ENCODE assay signal across 15 cellular contexts in genomic region chr5:72377920-72378635, GRCh38. TPM values are rescaled to one million over a fixed set of nuclear protein-coding genes. Genes with fewer than 3 reads are reported as not detected.
DNase-seq lines count a peak whose midpoint lies in the region; ATAC-seq and TF ChIP-seq lines count a peak whose summit lies in the region.
"Had no signal": no experiment of that assay in that cellular context is flagged by ENCODE, and none has a peak within 500 bp of the region (broad histone marks: within the 10 kb centered on the region; RNA-seq: fewer than 3 reads in every experiment).

No MANE protein-coding gene starts in this region.

- no peak for ATAC-seq in stimulated activated effector memory CD8-positive, alpha-beta T cell treated with anti-CD3 and anti-CD28 coated beads, Interleukin-12 subunit alpha, Interleukin-12 subunit beta, amount 100 ng/mL, for 72 hours
- ATAC-seq in activated CD4-positive, alpha-beta T cell treated with anti-CD3 and anti-CD28 coated beads for 36 hours, result no peak
- ATAC-seq: GM23338 had no signal

- H3K27me3 ChIP-seq in adipocyte (replicated peaks; ENCODE audit: control insufficient read depth, insufficient read depth, low read length), result no peaks in the 10 kb centered on the region
- H3K27me3 ChIP-seq in skeletal muscle tissue (ENCODE audit: control insufficient read depth in 3 of 3, insufficient read depth in 3 of 3, low read length in 3 of 3), result no peaks in the 10 kb centered on the region
- H3K27me3 ChIP-seq: body of pancreas had no signal

- peaks cover 13% of the 10 kb centered on the region; the same call in 1 of the 2 replicates for H3K9me3 Mint-ChIP-seq in HFFc6
- no peaks in the 10 kb centered on the region for H3K9me3 Mint-ChIP-seq in activated naive CD4-positive, alpha-beta T cell treated with anti-CD3 and anti-CD28 coated beads for 36 hours
- H3K9me3 Mint-ChIP-seq in stimulated activated effector memory CD8-positive, alpha-beta T cell treated with anti-CD3 and anti-CD28 coated beads, Interleukin-12 subunit alpha, Interleukin-12 subunit beta, amount 100 ng/mL, for 72 hours, result no peaks in the 10 kb centered on the region
- no peaks in the 10 kb centered on the region for H3K9me3 Mint-ChIP-seq in activated CD4-positive, alpha-beta T cell treated with anti-CD3 and anti-CD28 coated beads for 36 hours (ENCODE audit: low read depth)
- H3K9me3 Mint-ChIP-seq: GM23338 had no signal

- H3K36me3 ChIP-seq in adipocyte (ENCODE audit: control insufficient read depth, insufficient read depth, low read length, severe bottlenecking) (no peaks in the 10 kb centered on the region), skeletal muscle tissue (ENCODE audit: control insufficient read depth in 3 of 3, insufficient read depth in 3 of 3, low read length in 3 of 3) (no peaks in the 10 kb centered on the region)

- intact Hi-C loops in activated naive CD4-positive, alpha-beta T cell treated with anti-CD3 and anti-CD28 coated beads for 36 hours (cut with micrococcal nuclease), result no loop called here
- intact Hi-C loops in activated CD4-positive, alpha-beta T cell treated with anti-CD3 and anti-CD28 coated beads for 36 hours (cut with DNase I, micrococcal nuclease), result no loop called here

- H3K27me3 Mint-ChIP-seq in HFFc6 (ENCODE audit: insufficient read depth), result no peaks in the 10 kb centered on the region
- peaks cover 3% of the 10 kb centered on the region for H3K27me3 Mint-ChIP-seq in activated naive CD4-positive, alpha-beta T cell treated with anti-CD3 and anti-CD28 coated beads for 36 hours (ENCODE audit: low read depth)
- peaks cover 4% of the 10 kb centered on the region for H3K27me3 Mint-ChIP-seq in activated CD4-positive, alpha-beta T cell treated with anti-CD3 and anti-CD28 coated beads for 36 hours

- peak overlapping the region; percentile 85 for H3K27ac Mint-ChIP-seq in HFFc6
- H3K27ac Mint-ChIP-seq in activated naive CD4-positive, alpha-beta T cell treated with anti-CD3 and anti-CD28 coated beads for 36 hours, result no peak overlapping the region
- H3K27ac Mint-ChIP-seq in stimulated activated effector memory CD8-positive, alpha-beta T cell treated with anti-CD3 and anti-CD28 coated beads, Interleukin-12 subunit alpha, Interleukin-12 subunit beta, amount 100 ng/mL, for 72 hours, result no peak overlapping the region
- H3K27ac Mint-ChIP-seq in activated CD4-positive, alpha-beta T cell treated with anti-CD3 and anti-CD28 coated beads for 36 hours, result no peak overlapping the region
- H3K27ac Mint-ChIP-seq: GM23338 had no signal

- no peak overlapping the region for H3K4me3 Mint-ChIP-seq in HFFc6
- no peak overlapping the region for H3K4me3 Mint-ChIP-seq in activated naive CD4-positive, alpha-beta T cell treated with anti-CD3 and anti-CD28 coated beads for 36 hours
- H3K4me3 Mint-ChIP-seq in stimulated activated effector memory CD8-positive, alpha-beta T cell treated with anti-CD3 and anti-CD28 coated beads, Interleukin-12 subunit alpha, Interleukin-12 subunit beta, amount 100 ng/mL, for 72 hours, result no peak overlapping the region
- no peak overlapping the region for H3K4me3 Mint-ChIP-seq in activated CD4-positive, alpha-beta T cell treated with anti-CD3 and anti-CD28 coated beads for 36 hours
- H3K4me3 Mint-ChIP-seq: GM23338 had no signal

- H3K9ac ChIP-seq in adipocyte (ENCODE audit: low read length) (peak overlapping the region; percentile 64), skeletal muscle tissue (ENCODE audit: low read depth in 1 of 3, low read length in 3 of 3) (peak overlapping the region in 1 of 3 donors; percentile 3)

- TF ChIP-seq CTCF in HFFc6 (IDR thresholded peaks at IDR 0.05), result no peak
- no peak for TF ChIP-seq CTCF in fibroblast of villous mesenchyme (IDR thresholded peaks at IDR 0.05; ENCODE audit: insufficient read depth, low read depth, low read length)
- TF ChIP-seq CTCF in GM13977 (IDR thresholded peaks at IDR 0.05; ENCODE audit: extremely low read depth, insufficient read depth, missing control alignments), result no peak

- in situ Hi-C loops in GM13977 (cut with MboI; ENCODE audit: low pct_unique_long_range_greater_than_20kb, low sequenced_read_pairs, unreplicated experiment), result no loop called here

- peaks cover 12% of the 10 kb centered on the region; the same call in 1 of the 2 replicates for H3K36me3 Mint-ChIP-seq in HFFc6 (ENCODE audit: low read depth)
- H3K36me3 Mint-ChIP-seq in activated naive CD4-positive, alpha-beta T cell treated with anti-CD3 and anti-CD28 coated beads for 36 hours (ENCODE audit: low read depth), result no peaks in the 10 kb centered on the region
- no peaks in the 10 kb centered on the region for H3K36me3 Mint-ChIP-seq in stimulated activated effector memory CD8-positive, alpha-beta T cell treated with anti-CD3 and anti-CD28 coated beads, Interleukin-12 subunit alpha, Interleukin-12 subunit beta, amount 100 ng/mL, for 72 hours
- no peaks in the 10 kb centered on the region for H3K36me3 Mint-ChIP-seq in activated CD4-positive, alpha-beta T cell treated with anti-CD3 and anti-CD28 coated beads for 36 hours (ENCODE audit: low read depth)

- POLR2A ChIA-PET in activated CD4-positive, alpha-beta T cell treated with anti-CD3 and anti-CD28 coated beads for 36 hours (lab: Charles Lee), result interaction anchor here (0.6 kb wide), 1 partner anchor 33 kb away, joined by 3 read pairs; no protein-coding TSS in a partner anchor

- H3K9me3 ChIP-seq in adipocyte (ENCODE audit: control insufficient read depth, low read length) (peaks cover 4% of the 10 kb centered on the region), skeletal muscle tissue (ENCODE audit: control insufficient read depth in 3 of 3, low read length in 3 of 3) (no peaks in the 10 kb centered on the region)
- H3K9me3 ChIP-seq: body of pancreas had no signal

- peaks cover 56% of the 10 kb centered on the region for H3K4me1 Mint-ChIP-seq in HFFc6 (ENCODE audit: low read depth)
- no peaks in the 10 kb centered on the region for H3K4me1 Mint-ChIP-seq in activated naive CD4-positive, alpha-beta T cell treated with anti-CD3 and anti-CD28 coated beads for 36 hours (ENCODE audit: low read depth)
- no peaks in the 10 kb centered on the region for H3K4me1 Mint-ChIP-seq in stimulated activated effector memory CD8-positive, alpha-beta T cell treated with anti-CD3 and anti-CD28 coated beads, Interleukin-12 subunit alpha, Interleukin-12 subunit beta, amount 100 ng/mL, for 72 hours
- no peaks in the 10 kb centered on the region for H3K4me1 Mint-ChIP-seq in activated CD4-positive, alpha-beta T cell treated with anti-CD3 and anti-CD28 coated beads for 36 hours

- peak overlapping the region; percentile 72 for H3K4me3 ChIP-seq in adipocyte (ENCODE audit: low read length)
- H3K4me3 ChIP-seq in fibroblast of villous mesenchyme (ENCODE audit: low read depth, low read length), result no peak overlapping the region
- no peak overlapping the region for H3K4me3 ChIP-seq in skeletal muscle tissue (ENCODE audit: low read length in 3 of 3)
- H3K4me3 ChIP-seq: body of pancreas, GM23338, SK-N-MC had no signal

- CTCF ChIA-PET in activated naive CD4-positive, alpha-beta T cell treated with anti-CD3 and anti-CD28 coated beads for 36 hours (lab: Charles Lee), result no interaction called here
- CTCF ChIA-PET in activated CD4-positive, alpha-beta T cell treated with anti-CD3 and anti-CD28 coated beads for 36 hours (lab: Charles Lee), result interaction anchor here (1.1 to 1.3 kb wide), 2 partner anchors 10 to 12 kb away, joined by 3 read pairs; no protein-coding TSS in a partner anchor

- H3K27ac ChIP-seq in skeletal muscle tissue (ENCODE audit: low read depth, low read length), result peak overlapping the region; percentile 85
- H3K27ac ChIP-seq: body of pancreas, SK-N-MC had no signal

- H3K4me1 ChIP-seq in adipocyte (ENCODE audit: control insufficient read depth, insufficient read depth, low read length), result peaks cover 43% of the 10 kb centered on the region
- H3K4me1 ChIP-seq in skeletal muscle tissue (ENCODE audit: control insufficient read depth in 3 of 3, insufficient read depth in 3 of 3, low read length in 3 of 3), result peaks cover 19 to 29% (median 24%) of the 10 kb centered on the region in 3 donors
- H3K4me1 ChIP-seq: body of pancreas had no signal

- DNase-seq in HFFc6 (no peak), adipocyte (ENCODE audit: low read depth) (peak; percentile 70), fibroblast of villous mesenchyme (ENCODE audit: low read depth) (peak; percentile 74), GM13977 (ENCODE audit: low spot score) (no peak)
- no peak for DNase-seq in activated naive CD4-positive, alpha-beta T cell treated with anti-CD3 and anti-CD28 coated beads for 36 hours
- no peak for DNase-seq in stimulated activated effector memory CD8-positive, alpha-beta T cell treated with anti-CD3 and anti-CD28 coated beads, Interleukin-12 subunit alpha, Interleukin-12 subunit beta, amount 100 ng/mL, for 72 hours (ENCODE audit: low spot score in 2 of 2)
- no peak for DNase-seq in activated CD4-positive, alpha-beta T cell treated with anti-CD3 and anti-CD28 coated beads for 36 hours
- DNase-seq: activated CD4-positive, CD25-positive, alpha-beta regulatory T cell; activated T-cell treated with anti-CD3 and anti-CD28 coated beads, Interleukin-2, amount 50 U/mL, for 48 hours; NCI-H526 treated with DMSO at 0.1 percent for 48 hours; retina had no signal

RNA-seq across cellular contexts. Expression of gene PTCD2, which starts 57.9 kb away (rescaled TPM):
- 10 to 100 TPM; 10.8 to 14.4 (median 12.9) TPM for total RNA-seq in HFFc6 (2021; fragmentation: NEBNext Ultra II Directional; extraction: Animal tissue kit (Norgen Biotek cat#: 25700))
- 7.7 and 11.7 TPM in 2 replicates for total RNA-seq in fibroblast of villous mesenchyme
- total RNA-seq in skeletal muscle tissue, result 2.6 TPM
- total RNA-seq in activated naive CD4-positive, alpha-beta T cell treated with anti-CD3 and anti-CD28 coated beads for 36 hours, result 10 to 100 TPM; 10.1 to 11.6 TPM
- total RNA-seq in activated CD4-positive, alpha-beta T cell treated with anti-CD3 and anti-CD28 coated beads for 36 hours, result 10 to 100 TPM; 10.4 to 14.1 TPM

RNA-seq across cellular contexts. Expression of gene MRPS27, which starts 58.0 kb away (rescaled TPM):
- total RNA-seq in HFFc6 (2021; fragmentation: NEBNext Ultra II Directional; extraction: Animal tissue kit (Norgen Biotek cat#: 25700)), result 10 to 100 TPM; 46.1 to 74.1 (median 57.9) TPM
- total RNA-seq in fibroblast of villous mesenchyme (66.7 and 88.5 TPM in 2 replicates), skeletal muscle tissue (75.7 TPM)
- total RNA-seq in activated naive CD4-positive, alpha-beta T cell treated with anti-CD3 and anti-CD28 coated beads for 36 hours, result 10 to 100 TPM; 86.0 to 95.8 TPM
- 100 to 1,000 TPM in 1 of 2 experiments, 10 to 100 TPM in 1; 93.3 to 113 TPM for total RNA-seq in activated CD4-positive, alpha-beta T cell treated with anti-CD3 and anti-CD28 coated beads for 36 hours

Comparison
In these comparisons a context has a peak if more than half of its experiments do, and no peak if none do; other contexts are left out.
1. DNase-seq: peak in adipocyte (single experiment) and fibroblast of villous mesenchyme (single experiment); none in HFFc6 (single experiment), activated naive CD4-positive, alpha-beta T cell treated with anti-CD3 and anti-CD28 coated beads for 36 hours (single experiment), stimulated activated effector memory CD8-positive, alpha-beta T cell treated with anti-CD3 and anti-CD28 coated beads, Interleukin-12 subunit alpha, Interleukin-12 subunit beta, amount 100 ng/mL, for 72 hours (0 of 2), activated CD4-positive, alpha-beta T cell treated with anti-CD3 and anti-CD28 coated beads for 36 hours (single experiment) and GM13977 (single experiment).